In genomic region chr5:158100373-158100902, GRCh38 we compare ENCODE assay signal across 21 cellular contexts.
"Had no signal": no experiment of that assay in that cellular context is flagged by ENCODE, and none has a peak within 500 bp of the region (broad histone marks: within the 10 kb centered on the region; RNA-seq: fewer than 3 reads in every experiment).

No MANE protein-coding gene starts in this region.

- H3K36me3 Mint-ChIP-seq: activated naive CD4-positive, alpha-beta T cell treated with anti-CD3 and anti-CD28 coated beads, Interleukin-2, amount 10 ng/mL, durations not matched to agents 7 days and 5 days; natural killer cell treated with Interleukin-12 subunit alpha and Interleukin-12 subunit beta and Interleukin-15 and Interleukin-18, amount 100 ng/mL, for 72 hours had no signal

- H3K4me1 Mint-ChIP-seq: activated naive CD4-positive, alpha-beta T cell treated with anti-CD3 and anti-CD28 coated beads, Interleukin-2, amount 10 ng/mL, durations not matched to agents 7 days and 5 days had no signal

- DNase-seq: activated CD4-positive, alpha-beta T cell treated with anti-CD3 and anti-CD28 coated beads for 1 hour; activated CD4-positive, alpha-beta T cell treated with anti-CD3 and anti-CD28 coated beads, Interleukin-2, amount 50 U/mL, for 4 hours; activated naive CD4-positive, alpha-beta T cell treated with anti-CD3 and anti-CD28 coated beads, Interleukin-2, amount 10 ng/mL, durations not matched to agents 7 days and 5 days; activated T-cell treated with anti-CD3 and anti-CD28 coated beads, Interleukin-2, amount 50 U/mL, for 1 hour; adrenal gland; dorsolateral prefrontal cortex; endodermal cell; erythroblast; hippocampal formation; mesenchymal stem cell; occipital lobe; stimulated activated CD4-positive, alpha-beta T cell treated with anti-CD3 and anti-CD28 coated beads, Interleukin-2, amount 100 ng/mL, for 48 hours; stimulated activated naive CD4-positive, alpha-beta T cell; T-helper 9 cell; tibial artery; uterus had no signal

- H3K9me3 Mint-ChIP-seq: activated naive CD4-positive, alpha-beta T cell treated with anti-CD3 and anti-CD28 coated beads, Interleukin-2, amount 10 ng/mL, durations not matched to agents 7 days and 5 days; natural killer cell treated with Interleukin-12 subunit alpha and Interleukin-12 subunit beta and Interleukin-15 and Interleukin-18, amount 100 ng/mL, for 72 hours had no signal

- H3K36me3 ChIP-seq: adrenal gland, right atrium auricular region, tibial artery, uterus had no signal

- H3K27ac Mint-ChIP-seq: activated naive CD4-positive, alpha-beta T cell treated with anti-CD3 and anti-CD28 coated beads, Interleukin-2, amount 10 ng/mL, durations not matched to agents 7 days and 5 days; endodermal cell; natural killer cell treated with Interleukin-12 subunit alpha and Interleukin-12 subunit beta and Interleukin-15 and Interleukin-18, amount 100 ng/mL, for 72 hours; progenitor cell of endocrine pancreas had no signal

- H3K9me3 ChIP-seq: right atrium auricular region, uterus had no signal

- H3K4me3 ChIP-seq: adrenal gland, dorsolateral prefrontal cortex, right atrium auricular region, tibial artery, uterus had no signal

- H3K27ac ChIP-seq: adrenal gland, dorsolateral prefrontal cortex, right atrium auricular region, tibial artery, uterus, VCaP had no signal

- H3K27me3 ChIP-seq: adrenal gland, right atrium auricular region, tibial artery, uterus had no signal

- H3K4me3 Mint-ChIP-seq: activated naive CD4-positive, alpha-beta T cell treated with anti-CD3 and anti-CD28 coated beads, Interleukin-2, amount 10 ng/mL, durations not matched to agents 7 days and 5 days; endodermal cell; natural killer cell treated with Interleukin-12 subunit alpha and Interleukin-12 subunit beta and Interleukin-15 and Interleukin-18, amount 100 ng/mL, for 72 hours had no signal

- H3K27me3 Mint-ChIP-seq: activated naive CD4-positive, alpha-beta T cell treated with anti-CD3 and anti-CD28 coated beads, Interleukin-2, amount 10 ng/mL, durations not matched to agents 7 days and 5 days; progenitor cell of endocrine pancreas had no signal

- ATAC-seq: left lobe of liver had no signal

- H3K4me1 ChIP-seq: adrenal gland, right atrium auricular region, tibial artery, uterus had no signal
